Comparison of ENCODE assay signal across 23 cellular contexts in genomic region chr14:101357038-101357437, GRCh38.
"Had no signal": no experiment of that assay in that cellular context is flagged by ENCODE, and none has a peak within 500 bp of the region (broad histone marks: within the 10 kb centered on the region; RNA-seq: fewer than 3 reads in every experiment).

No MANE protein-coding gene starts in this region.

- H3K36me3 Mint-ChIP-seq: memory B cell; mesothelial cell of epicardium; stimulated activated effector memory CD8-positive, alpha-beta T cell treated with anti-CD3 and anti-CD28 coated beads, Interleukin-12 subunit alpha, Interleukin-12 subunit beta, amount 100 ng/mL, for 72 hours had no signal

- H3K27ac Mint-ChIP-seq: memory B cell; mesothelial cell of epicardium; naive B cell; natural killer cell treated with Interleukin-12 subunit alpha and Interleukin-12 subunit beta and Interleukin-15 and Interleukin-18, amount 100 ng/mL, for 72 hours; progenitor cell of endocrine pancreas; stimulated activated effector memory CD8-positive, alpha-beta T cell treated with anti-CD3 and anti-CD28 coated beads, Interleukin-12 subunit alpha, Interleukin-12 subunit beta, amount 100 ng/mL, for 72 hours had no signal

- H3K9me3 Mint-ChIP-seq: natural killer cell treated with Interleukin-12 subunit alpha and Interleukin-12 subunit beta and Interleukin-15 and Interleukin-18, amount 100 ng/mL, for 72 hours had no signal

- DNase-seq: dorsolateral prefrontal cortex; effector CD4-positive, alpha-beta T cell; foreskin keratinocyte; heart left ventricle; kidney; mucosa of descending colon; naive B cell; right lobe of liver; stimulated activated CD4-positive, alpha-beta T cell treated with anti-CD3 and anti-CD28 coated beads, Interleukin-2, amount 100 ng/mL, for 24 hours; stimulated activated CD4-positive, alpha-beta T cell treated with anti-CD3 and anti-CD28 coated beads, Interleukin-4, amount 100 ng/mL, for 24 hours; stimulated activated naive CD4-positive, alpha-beta T cell treated with Interleukin-2 at 50 U/mL for 16 hours; substantia nigra; testis; tibial artery had no signal

- H3K4me3 Mint-ChIP-seq: memory B cell; mesothelial cell of epicardium; natural killer cell treated with Interleukin-12 subunit alpha and Interleukin-12 subunit beta and Interleukin-15 and Interleukin-18, amount 100 ng/mL, for 72 hours; neural crest cell; stimulated activated effector memory CD8-positive, alpha-beta T cell treated with anti-CD3 and anti-CD28 coated beads, Interleukin-12 subunit alpha, Interleukin-12 subunit beta, amount 100 ng/mL, for 72 hours had no signal

- ATAC-seq: esophagus mucosa; foreskin keratinocyte; gastroesophageal sphincter; heart left ventricle; left lobe of liver; mucosa of descending colon; natural killer cell treated with Interleukin-12 subunit alpha and Interleukin-12 subunit beta and Interleukin-15 and Interleukin-18, amount 100 ng/mL, for 72 hours; right lobe of liver; stimulated activated effector memory CD8-positive, alpha-beta T cell treated with anti-CD3 and anti-CD28 coated beads, Interleukin-12 subunit alpha, Interleukin-12 subunit beta, amount 100 ng/mL, for 72 hours had no signal
